Comparison of ENCODE assay signal across 1 cellular context in genomic region chr3:177523991-177524438, GRCh38.
TF ChIP-seq lines count a peak whose summit lies in the region.

No MANE protein-coding gene starts in this region.

TF ChIP-seq in HCT116, 20 proteins besides CTCF, POLR2A, EP300 and RAD21 (continued from another document):
- TF ChIP-seq ATF3 (IDR thresholded peaks at IDR 0.05) (peak; percentile 23; the same call in 1 of the 2 replicates), EZH2 (IDR thresholded peaks at IDR 0.05) (no peak), TCF7L2 (IDR thresholded peaks at IDR 0.05; ENCODE audit: borderline replicate concordance, extremely low read depth, insufficient read depth, insufficient read length) (no peak), ELF1 (IDR thresholded peaks at IDR 0.05; ENCODE audit: borderline replicate concordance, low read depth) (no peak), YY1 (IDR thresholded peaks at IDR 0.05; ENCODE audit: extremely low read depth, insufficient replicate concordance, low read depth, low read length) (no peak), ZFX (IDR thresholded peaks at IDR 0.05) (no peak), SIN3A (IDR thresholded peaks at IDR 0.05; ENCODE audit: low read depth) (no peak), SP1 (IDR thresholded peaks at IDR 0.05; ENCODE audit: low read depth) (0 out of 2 replicates have a peak, but pooled peaks have one; percentile 9), CBX3 (IDR thresholded peaks at IDR 0.05; ENCODE audit: low read depth) (no peak), ZNF274 (IDR thresholded peaks at IDR 0.05; ENCODE audit: low read depth, low read length) (no peak)
